ENCODE assay signal across 23 cellular contexts in genomic region chr2:119192893-119193292, GRCh38. TPM values are rescaled to one million over a fixed set of nuclear protein-coding genes. Genes with fewer than 3 reads are reported as not detected.
"Had no signal": no experiment of that assay in that cellular context is flagged by ENCODE, and none has a peak within 500 bp of the region (broad histone marks: within the 10 kb centered on the region; RNA-seq: fewer than 3 reads in every experiment).

No MANE protein-coding gene starts in this region.

- H3K4me1 ChIP-seq: SJSA1 had no signal

- H3K4me3 Mint-ChIP-seq: T-cell; T-helper 1 cell treated with Interleukin-12 subunit alpha and Interleukin-12 subunit beta and Interleukin-4 antibody, amounts not matched to agents 30 μg/mL and 1 μg/mL, for 36 hours had no signal

- H3K27me3 ChIP-seq: MG63, SJSA1 had no signal

- H3K9me3 Mint-ChIP-seq: T-cell; T-helper 1 cell treated with Interleukin-12 subunit alpha and Interleukin-12 subunit beta and Interleukin-4 antibody, amounts not matched to agents 30 μg/mL and 1 μg/mL, for 36 hours had no signal

- ATAC-seq: T-cell had no signal

- H3K9ac ChIP-seq: SK-N-SH had no signal

- H3K9me3 ChIP-seq: MG63, SJSA1, SK-N-SH had no signal

- DNase-seq: KBM-7, MG63, NCI-H1092, NCI-H1105 treated with DMSO at 0.1 percent for 48 hours, NCI-H1417 treated with DMSO at 0.1 percent for 48 hours, NCI-H1694, NCI-H187 treated with DMSO at 0.1 percent for 48 hours, NCI-H2029 treated with DMSO at 0.1 percent for 48 hours, NCI-H2171 treated with DMSO at 0.1 percent for 48 hours, NCI-H345, NCI-H446 treated with DMSO at 0.1 percent for 48 hours, NCI-H510A treated with DMSO at 0.1 percent for 48 hours, NCI-H526, NCI-H82, Right ventricle myocardium superior, RPMI8226, SIG-M5, SK-N-SH, SW 1271, T-cell had no signal

- H3K4me1 Mint-ChIP-seq: T-cell had no signal

- H3K27ac ChIP-seq: HL-60, SJSA1 had no signal

- H3K36me3 Mint-ChIP-seq: T-cell had no signal

- H3K27ac Mint-ChIP-seq: T-cell; T-helper 1 cell treated with Interleukin-12 subunit alpha and Interleukin-12 subunit beta and Interleukin-4 antibody, amounts not matched to agents 30 μg/mL and 1 μg/mL, for 36 hours had no signal

- H3K4me3 ChIP-seq: MG63, SJSA1 had no signal

- H3K9me2 ChIP-seq: SK-N-SH had no signal

- H3K36me3 ChIP-seq: MG63, SJSA1 had no signal

- H3K4me2 ChIP-seq: SK-N-SH had no signal

RNA-seq across cellular contexts. Expression of gene C1QL2, which starts 34.3 kb away (rescaled TPM):
- total RNA-seq: Right ventricle myocardium superior, SJSA1, T-cell had no signal
- polyA plus RNA-seq: SK-N-SH had no signal
